In genomic region chr18:11676867-11677266, GRCh38 we compare ENCODE assay signal across 28 cellular contexts. TPM values are rescaled to one million over a fixed set of nuclear protein-coding genes. Genes with fewer than 3 reads are reported as not detected.
A peak's percentile ranks its signal among the peaks of the same experiment; 100 is the strongest.
DNase-seq lines count a peak whose midpoint lies in the region; ATAC-seq and TF ChIP-seq lines count a peak whose summit lies in the region.
"Had no signal": no experiment of that assay in that cellular context is flagged by ENCODE, and none has a peak within 500 bp of the region (broad histone marks: within the 10 kb centered on the region; RNA-seq: fewer than 3 reads in every experiment).

No MANE protein-coding gene starts in this region.

- H3K4me3 Mint-ChIP-seq in activated T-helper 1 cell treated with anti-CD3 and anti-CD28 coated beads, Interleukin-12 subunit alpha, Interleukin-12 subunit beta, Interleukin-2, Interleukin-4 antibody, amounts not matched to agents 30 ng/mL and 10 ng/mL and 1 ng/mL, durations not matched to agents 14 hours and 24 hours and 36 hours: no peak overlapping the region
- H3K4me3 Mint-ChIP-seq: GM23338; immature natural killer cell; natural killer cell treated with Interleukin-12 subunit alpha and Interleukin-12 subunit beta and Interleukin-15 and Interleukin-18, amount 100 ng/mL, for 72 hours had no signal

- in situ Hi-C loops in GM23248 (cut with MboI) (no loop called here), brain microvascular endothelial cell (cut with HindIII; ENCODE audit: low pct_ligation_motif_present, low sequenced_read_pairs) (no loop called here)

- H3K27me3 ChIP-seq in GM23248 (replicated peaks; ENCODE audit: insufficient read depth): peaks cover 7% of the 10 kb centered on the region
- H3K27me3 ChIP-seq in brain microvascular endothelial cell (replicated peaks): no peaks in the 10 kb centered on the region

- H4K20me1 ChIP-seq in GM23248 (ENCODE audit: insufficient read depth): no peaks in the 10 kb centered on the region

- no peak overlapping the region for H3K27ac Mint-ChIP-seq in activated T-helper 1 cell treated with anti-CD3 and anti-CD28 coated beads, Interleukin-12 subunit alpha, Interleukin-12 subunit beta, Interleukin-2, Interleukin-4 antibody, amounts not matched to agents 30 ng/mL and 10 ng/mL and 1 ng/mL, durations not matched to agents 14 hours and 24 hours and 36 hours
- H3K27ac Mint-ChIP-seq: GM23338; immature natural killer cell; natural killer cell treated with Interleukin-12 subunit alpha and Interleukin-12 subunit beta and Interleukin-15 and Interleukin-18, amount 100 ng/mL, for 72 hours had no signal

- no peak overlapping the region for H3K4me3 ChIP-seq in GM23248
- H3K4me3 ChIP-seq in brain microvascular endothelial cell (ENCODE audit: low read depth, low read length): no peak overlapping the region
- H3K4me3 ChIP-seq: gastrocnemius medialis, GM23338, stomach, tibial artery had no signal

- no peaks in the 10 kb centered on the region for H3K9me3 Mint-ChIP-seq in activated T-helper 1 cell treated with anti-CD3 and anti-CD28 coated beads, Interleukin-12 subunit alpha, Interleukin-12 subunit beta, Interleukin-2, Interleukin-4 antibody, amounts not matched to agents 30 ng/mL and 10 ng/mL and 1 ng/mL, durations not matched to agents 14 hours and 24 hours and 36 hours
- H3K9me3 Mint-ChIP-seq: GM23338; natural killer cell treated with Interleukin-12 subunit alpha and Interleukin-12 subunit beta and Interleukin-15 and Interleukin-18, amount 100 ng/mL, for 72 hours had no signal

- H3K9me2 ChIP-seq in GM23248 (ENCODE audit: insufficient read depth): no peaks in the 10 kb centered on the region

- intact Hi-C loops in activated T-helper 1 cell treated with anti-CD3 and anti-CD28 coated beads, Interleukin-12 subunit alpha, Interleukin-12 subunit beta, Interleukin-2, Interleukin-4 antibody, amounts not matched to agents 30 ng/mL and 10 ng/mL and 1 ng/mL, durations not matched to agents 14 hours and 24 hours and 36 hours (cut with micrococcal nuclease): no loop called here

- no peaks in the 10 kb centered on the region for H3K36me3 Mint-ChIP-seq in activated T-helper 1 cell treated with anti-CD3 and anti-CD28 coated beads, Interleukin-12 subunit alpha, Interleukin-12 subunit beta, Interleukin-2, Interleukin-4 antibody, amounts not matched to agents 30 ng/mL and 10 ng/mL and 1 ng/mL, durations not matched to agents 14 hours and 24 hours and 36 hours (ENCODE audit: low read depth)
- H3K36me3 Mint-ChIP-seq: immature natural killer cell; natural killer cell treated with Interleukin-12 subunit alpha and Interleukin-12 subunit beta and Interleukin-15 and Interleukin-18, amount 100 ng/mL, for 72 hours had no signal

- H3K9me3 ChIP-seq in GM23248 (ENCODE audit: low read depth): no peaks in the 10 kb centered on the region
- H3K9me3 ChIP-seq: gastrocnemius medialis, stomach, tibial artery had no signal

- H3K27ac ChIP-seq in GM23248 (no peak overlapping the region), brain microvascular endothelial cell (no peak overlapping the region)
- H3K27ac ChIP-seq: gastrocnemius medialis, stomach, tibial artery had no signal

- WGBS in GM23248 (ENCODE audit: low coverage in 1 of 2, low lambda C conversion rate in 2 of 2, missing lambda C conversion rate in 2 of 2), 2 experiments: 35 to 38% methylated on average over 6 of the region's 6 CpGs

- TF ChIP-seq CTCF in brain microvascular endothelial cell (IDR thresholded peaks at IDR 0.05; ENCODE audit: low read depth, low read length, missing control alignments): no peak

- DNase-seq in GM23248 (peak; percentile 17), M059J (ENCODE audit: low read depth) (peak; percentile 15), brain microvascular endothelial cell (peak; percentile 41), kidney tubule cell (ENCODE audit: low spot score) (peak; percentile 2), DMS53 (lab: John Stamatoyannopoulos, UW) (no peak)
- DNase-seq in activated T-helper 1 cell treated with anti-CD3 and anti-CD28 coated beads, Interleukin-12 subunit alpha, Interleukin-12 subunit beta, Interleukin-2, Interleukin-4 antibody, amounts not matched to agents 30 ng/mL and 10 ng/mL and 1 ng/mL, durations not matched to agents 14 hours and 24 hours and 36 hours (ENCODE audit: low spot score): no peak
- DNase-seq: activated CD4-positive, alpha-beta T cell treated with anti-CD3 and anti-CD28 coated beads, Interleukin-2, amount 50 U/mL, for 48 hours; activated CD4-positive, CD25-positive, alpha-beta regulatory T cell; activated effector memory CD4-positive, alpha-beta T cell treated with anti-CD3 and anti-CD28 coated beads, Interleukin-2, amount 50 U/mL, for 16 hours; DMS153; effector memory CD4-positive, alpha-beta T cell; gastrocnemius medialis; GF-D8; hippocampal formation; immature natural killer cell; Kasumi-1; NCI-H1417; NCI-H2081 treated with DMSO at 0.1 percent for 48 hours; NCI-H446; Right ventricle myocardium superior; stomach had no signal

- no peaks in the 10 kb centered on the region for H3K4me1 Mint-ChIP-seq in activated T-helper 1 cell treated with anti-CD3 and anti-CD28 coated beads, Interleukin-12 subunit alpha, Interleukin-12 subunit beta, Interleukin-2, Interleukin-4 antibody, amounts not matched to agents 30 ng/mL and 10 ng/mL and 1 ng/mL, durations not matched to agents 14 hours and 24 hours and 36 hours (ENCODE audit: low read depth)
- H3K4me1 Mint-ChIP-seq: immature natural killer cell had no signal

- no peaks in the 10 kb centered on the region for H3K4me1 ChIP-seq in GM23248 (ENCODE audit: insufficient read depth)
- H3K4me1 ChIP-seq: gastrocnemius medialis, stomach, tibial artery had no signal

- H2AFZ ChIP-seq in GM23248: no peak overlapping the region

- H3K79me2 ChIP-seq in GM23248 (ENCODE audit: insufficient read depth): no peaks in the 10 kb centered on the region

- H3K4me2 ChIP-seq in GM23248 (ENCODE audit: unreplicated experiment): no peak overlapping the region
- H3K4me2 ChIP-seq: GM23338 had no signal

- ATAC-seq in HG03378 (IDR thresholded peaks at IDR 0.05; ENCODE audit: unreplicated experiment) (no peak), HG02840 (IDR thresholded peaks at IDR 0.05; ENCODE audit: low FRiP score, unreplicated experiment) (no peak)
- ATAC-seq: esophagus mucosa; gastrocnemius medialis; GM23338; natural killer cell treated with Interleukin-12 subunit alpha and Interleukin-12 subunit beta and Interleukin-15 and Interleukin-18, amount 100 ng/mL, for 72 hours; sciatic nerve had no signal

- no peak overlapping the region for H3K9ac ChIP-seq in GM23248

- no peaks in the 10 kb centered on the region for H3F3A ChIP-seq in GM23248 (ENCODE audit: insufficient read depth)

- peaks cover 14% of the 10 kb centered on the region for H3K27me3 Mint-ChIP-seq in activated T-helper 1 cell treated with anti-CD3 and anti-CD28 coated beads, Interleukin-12 subunit alpha, Interleukin-12 subunit beta, Interleukin-2, Interleukin-4 antibody, amounts not matched to agents 30 ng/mL and 10 ng/mL and 1 ng/mL, durations not matched to agents 14 hours and 24 hours and 36 hours (ENCODE audit: insufficient read depth)

- no peaks in the 10 kb centered on the region for H3K36me3 ChIP-seq in GM23248 (ENCODE audit: low read depth)
- no peaks in the 10 kb centered on the region for H3K36me3 ChIP-seq in brain microvascular endothelial cell (replicated peaks)
- H3K36me3 ChIP-seq: gastrocnemius medialis, stomach, tibial artery had no signal

RNA-seq across cellular contexts. Expression of gene GNAL, which starts 12.2 kb away (rescaled TPM):
- 0.25 and 3.0 TPM in 2 replicates for total RNA-seq in GM23248 (2014; rRNA removed; shearing (Covaris generic))
- 0.16 and 0.19 TPM in 2 replicates for polyA plus RNA-seq in GM23248 (2016; fragmentation: Nextera tagmentation; extraction: Ambion mirVana)
- 0.02 and 0.15 TPM in 2 replicates for total RNA-seq in M059J (2014; rRNA removed; shearing (Covaris generic))
- 0.21 and 0.24 TPM in 2 replicates for total RNA-seq in activated T-helper 1 cell treated with anti-CD3 and anti-CD28 coated beads, Interleukin-12 subunit alpha, Interleukin-12 subunit beta, Interleukin-2, Interleukin-4 antibody, amounts not matched to agents 30 ng/mL and 10 ng/mL and 1 ng/mL, durations not matched to agents 14 hours and 24 hours and 36 hours

Comparison
In these comparisons a context has a peak if more than half of its experiments do, and no peak if none do; other contexts are left out.
1. DNase-seq: peak in GM23248 (single experiment), M059J (single experiment), brain microvascular endothelial cell (single experiment) and kidney tubule cell (single experiment); none in DMS53 (single experiment) and activated T-helper 1 cell treated with anti-CD3 and anti-CD28 coated beads, Interleukin-12 subunit alpha, Interleukin-12 subunit beta, Interleukin-2, Interleukin-4 antibody, amounts not matched to agents 30 ng/mL and 10 ng/mL and 1 ng/mL, durations not matched to agents 14 hours and 24 hours and 36 hours (single experiment).